Comparison of ENCODE assay signal across 8 cellular contexts in the genomic region with DNA sequence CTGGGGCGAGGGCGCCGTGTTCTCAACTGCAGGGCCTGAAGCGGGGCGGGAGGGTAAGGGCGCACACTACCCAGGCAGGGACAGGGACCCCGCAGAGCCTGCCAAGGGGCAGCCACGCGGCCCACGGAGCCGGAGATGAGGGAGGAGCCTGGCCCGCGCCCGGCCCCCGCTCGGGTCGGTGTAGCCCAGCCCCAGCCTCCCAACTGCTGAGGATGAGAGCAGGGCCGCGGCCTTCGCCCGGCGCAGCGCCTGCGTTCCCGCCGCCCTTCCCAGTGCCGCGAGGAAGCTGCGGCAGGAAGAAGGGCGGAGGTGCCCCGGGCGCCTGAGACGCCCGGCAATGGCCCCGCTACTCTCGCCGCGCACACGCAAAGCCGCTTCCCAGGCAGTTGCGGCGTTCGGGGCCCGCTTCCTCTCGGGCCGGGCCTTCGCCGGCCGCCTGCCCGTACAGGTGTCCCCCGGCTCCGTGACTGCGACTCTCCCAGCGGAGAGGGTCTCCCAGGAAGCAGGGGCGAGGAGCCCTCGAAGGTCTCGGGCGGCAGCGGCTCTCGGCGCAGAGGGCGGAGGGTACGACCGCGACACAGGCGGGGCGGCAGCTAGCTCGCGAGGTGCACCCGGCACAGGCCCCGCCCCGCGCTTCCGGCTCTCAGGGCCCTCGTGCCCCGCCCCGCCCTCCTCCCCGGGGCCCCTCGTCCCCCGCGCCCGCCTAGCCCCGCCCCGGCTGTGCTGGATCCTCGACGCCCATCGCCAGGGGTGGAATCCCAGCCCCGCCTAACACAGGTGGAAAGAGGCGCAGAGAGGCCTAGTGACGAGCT. TPM values are rescaled to one million over a fixed set of nuclear protein-coding genes. Genes with fewer than 3 reads are reported as not detected.
DNase-seq lines count a peak whose midpoint lies in the region; TF ChIP-seq lines count a peak whose summit lies in the region.

No MANE protein-coding gene starts in this region.

- H3K27me3 ChIP-seq in MM.1S (replicated peaks; ENCODE audit: insufficient read depth, low read length) (no peaks in the 10 kb centered on the region), testis (no peaks in the 10 kb centered on the region)

- intact Hi-C loops in testis (cut with DNase I; ENCODE audit: low total_unique reads): no loop called here

- peak overlapping the region; percentile 62 for H3K4me2 ChIP-seq in MM.1S (ENCODE audit: low read depth, low read length)

- 2 to 12% methylated on average over 6 to 41 of the region's 90 CpGs for WGBS in testis, 2 donors

- no peaks in the 10 kb centered on the region for H3F3A ChIP-seq in MM.1S (ENCODE audit: insufficient read depth, low read length)

- H3K9me3 ChIP-seq in MM.1S (replicated peaks; ENCODE audit: insufficient read depth, low read length) (no peaks in the 10 kb centered on the region), testis (no peaks in the 10 kb centered on the region)

- H3K36me3 ChIP-seq in MM.1S (replicated peaks; ENCODE audit: insufficient read depth, low read length) (no peaks in the 10 kb centered on the region), testis (ENCODE audit: low read depth, missing control alignments) (no peaks in the 10 kb centered on the region)

- no peaks in the 10 kb centered on the region for H3K79me2 ChIP-seq in MM.1S (ENCODE audit: low read length)

- H3K4me1 ChIP-seq in MM.1S (ENCODE audit: low read length) (no peaks in the 10 kb centered on the region), testis (peaks cover 18% of the 10 kb centered on the region)

- DNase-seq in GDM1 (lab: John Stamatoyannopoulos, UW) (peak; percentile 88), HCEC 1CT (peak; percentile 53), MM.1S (peak; percentile 76), SHP77 (lab: John Stamatoyannopoulos, UW) (peak; percentile 93 to 95), germinal center (ENCODE audit: low spot score) (peak; percentile 93), occipital lobe (lab: John Stamatoyannopoulos, UW) (peak; percentile 72), testis (peak; percentile 94)
- peak; percentile 88 for DNase-seq in activated gamma-delta T cell treated with anti-CD3 and anti-CD28 coated beads, Interleukin-2, amount 50 U/mL, for 16 hours (ENCODE audit: low read depth)

- H3K9me2 ChIP-seq in MM.1S (replicated peaks; ENCODE audit: insufficient read depth, low read length): no peaks in the 10 kb centered on the region

- peak overlapping the region; percentile 63 for H3K4me3 ChIP-seq in MM.1S (ENCODE audit: low read length)
- H3K4me3 ChIP-seq in testis: peak overlapping the region; percentile 84

- no peaks in the 10 kb centered on the region for H4K20me1 ChIP-seq in MM.1S (ENCODE audit: insufficient read depth, low read length)

- peak; percentile 39 for TF ChIP-seq POLR2A in testis (IDR thresholded peaks at IDR 0.05)

- peak overlapping the region; percentile 70; the same call in 1 of the 2 replicates for H2AFZ ChIP-seq in MM.1S (ENCODE audit: low read length)

- peak overlapping the region; percentile 67 for H3K9ac ChIP-seq in MM.1S (ENCODE audit: low read length)

- TF ChIP-seq CTCF in MM.1S (IDR thresholded peaks at IDR 0.05; ENCODE audit: low read length) (no peak), testis (IDR thresholded peaks at IDR 0.05) (no peak)

- H3K27ac ChIP-seq in MM.1S (ENCODE audit: low read length) (no peak overlapping the region), testis (peak overlapping the region; percentile 88 to 96)

RNA-seq across cellular contexts. Expression of a gene that starts 24.8 kb away (rescaled TPM):
- total RNA-seq in occipital lobe (60.2 TPM), testis (10 to 100 TPM; 58.1 to 68.2 TPM)
- 74.2 TPM for polyA plus RNA-seq in testis (ENCODE audit: insufficient read depth, low read depth, low replicate concordance)

RNA-seq across cellular contexts. Expression of a gene that starts 54.7 kb away (rescaled TPM):
- total RNA-seq in occipital lobe (1.4 TPM), testis (1 to 10 TPM; 3.3 to 5.9 TPM)
- 3.9 TPM for polyA plus RNA-seq in testis (ENCODE audit: insufficient read depth, low read depth, low replicate concordance)
